1 cellular context compared by ENCODE assay signal in genomic region chr17:17965152-17965721, GRCh38.
TF ChIP-seq lines count a peak whose summit lies in the region.

No MANE protein-coding gene starts in this region.

TF ChIP-seq in IMR-90, 13 proteins besides CTCF, POLR2A, EP300 and RAD21:
- TF ChIP-seq, protein P1, sequence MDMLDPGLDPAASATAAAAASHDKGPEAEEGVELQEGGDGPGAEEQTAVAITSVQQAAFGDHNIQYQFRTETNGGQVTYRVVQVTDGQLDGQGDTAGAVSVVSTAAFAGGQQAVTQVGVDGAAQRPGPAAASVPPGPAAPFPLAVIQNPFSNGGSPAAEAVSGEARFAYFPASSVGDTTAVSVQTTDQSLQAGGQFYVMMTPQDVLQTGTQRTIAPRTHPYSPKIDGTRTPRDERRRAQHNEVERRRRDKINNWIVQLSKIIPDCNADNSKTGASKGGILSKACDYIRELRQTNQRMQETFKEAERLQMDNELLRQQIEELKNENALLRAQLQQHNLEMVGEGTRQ (IDR thresholded peaks at IDR 0.05; ENCODE audit: low read depth, low read length): no peak
